19 cellular contexts compared by ENCODE assay signal in the genomic region with DNA sequence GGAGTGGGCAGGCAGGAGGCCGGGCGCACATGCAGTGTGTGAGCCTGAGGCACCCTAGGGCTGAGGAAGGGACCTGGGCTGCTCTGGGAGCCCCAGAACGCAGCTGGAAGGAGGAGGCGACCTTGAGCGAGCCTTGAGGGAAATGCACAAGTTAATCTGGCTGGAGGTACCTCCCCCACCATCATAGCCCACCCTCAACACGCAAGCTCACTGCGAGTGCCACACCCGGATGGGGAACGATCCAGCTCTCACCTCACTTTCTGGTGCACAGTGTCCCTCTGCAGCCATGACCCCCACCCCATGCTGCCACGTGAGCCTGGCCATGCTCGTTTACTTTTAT.
DNase-seq lines count a peak whose midpoint lies in the region; ATAC-seq, FAIRE-seq and TF ChIP-seq lines count a peak whose summit lies in the region.
"Had no signal": no experiment of that assay in that cellular context is flagged by ENCODE, and none has a peak within 500 bp of the region (broad histone marks: within the 10 kb centered on the region; RNA-seq: fewer than 3 reads in every experiment).

No MANE protein-coding gene starts in this region.

- POLR2A ChIA-PET in HepG2 (lab: Yijun Ruan, JAX) = no interaction called here

- H3K4ac ChIP-seq in trophoblast cell (ENCODE audit: low read depth, low read length) = no peak overlapping the region

- H3K27me3 Mint-ChIP-seq in glutamatergic neuron (ENCODE audit: unreplicated experiment) = no peaks in the 10 kb centered on the region

- no peaks in the 10 kb centered on the region for H3K4me1 ChIP-seq in right lobe of liver
- H3K4me1 ChIP-seq in HepG2 (ENCODE audit: insufficient read depth, low read length) = no peaks in the 10 kb centered on the region
- peaks cover under 1 to 2% of the 10 kb centered on the region in 2 experiments for H3K4me1 ChIP-seq in trophoblast cell (ENCODE audit: control insufficient read depth in 1 of 2, insufficient read depth in 2 of 2, low read length in 2 of 2)

- no peak overlapping the region for H4K8ac ChIP-seq in trophoblast cell (ENCODE audit: low read depth, low read length)

- H3K9me3 ChIP-seq in right lobe of liver (no peaks in the 10 kb centered on the region), HepG2 (ENCODE audit: low read length) (no peaks in the 10 kb centered on the region), trophoblast cell (ENCODE audit: insufficient read depth, low read depth, low read length) (peaks cover 5% of the 10 kb centered on the region)

- no peak overlapping the region for H3K4me2 ChIP-seq in HepG2 (ENCODE audit: low read depth, low read length)
- H3K4me2 ChIP-seq in trophoblast cell (ENCODE audit: low read length) = no peak overlapping the region

- no peak overlapping the region for H3K23ac ChIP-seq in trophoblast cell (ENCODE audit: low read length)

- peaks cover 2% of the 10 kb centered on the region for H3K9me3 Mint-ChIP-seq in glutamatergic neuron (ENCODE audit: unreplicated experiment)

- H3K27ac ChIP-seq in right lobe of liver (no peak overlapping the region), HepG2 (ENCODE audit: extremely low read length, insufficient read depth, low read length) (no peak overlapping the region), trophoblast cell (ENCODE audit: low read depth, low read length) (no peak overlapping the region)
- H3K27ac ChIP-seq: BLaER1, GM23248 had no signal

- no peak overlapping the region for H3K14ac ChIP-seq in trophoblast cell (ENCODE audit: low read length)

- H3K27ac Mint-ChIP-seq in glutamatergic neuron (ENCODE audit: unreplicated experiment) = no peak overlapping the region

- H4K20me1 ChIP-seq in HepG2 (ENCODE audit: insufficient read depth, low read length) = no peaks in the 10 kb centered on the region
- H4K20me1 ChIP-seq: BLaER1 had no signal

- no peaks in the 10 kb centered on the region for H3K79me2 ChIP-seq in HepG2 (ENCODE audit: insufficient read depth, low read length)
- no peaks in the 10 kb centered on the region for H3K79me2 ChIP-seq in trophoblast cell (ENCODE audit: control insufficient read depth, insufficient read depth, low read length, poor library complexity)

- no peak overlapping the region for H2BK120ac ChIP-seq in trophoblast cell (ENCODE audit: insufficient read depth, low read length, poor library complexity)

- no peak overlapping the region for H4K91ac ChIP-seq in trophoblast cell (ENCODE audit: low read depth, low read length)

- H2BK12ac ChIP-seq in trophoblast cell (ENCODE audit: low read length) = no peak overlapping the region

- BruUV-seq in HepG2 (replicated peaks; lab: Mats Ljungman, UMichigan) = no TSS peak

- no peaks in the 10 kb centered on the region for H3K4me1 Mint-ChIP-seq in glutamatergic neuron (ENCODE audit: low read depth, unreplicated experiment)

- intact Hi-C loops in right lobe of liver (cut with DNase I) (no loop called here), HepG2 (cut with micrococcal nuclease; ENCODE audit: unreplicated experiment) (no loop called here)

- no peak overlapping the region for H3K4me3 Mint-ChIP-seq in glutamatergic neuron (ENCODE audit: unreplicated experiment)

- in situ Hi-C loops in HepG2 (cut with HindIII; ENCODE audit: extremely low pct_ligation_motif_present, low pct_unique_long_range_greater_than_20kb) = no loop called here

- H3K36me3 Mint-ChIP-seq in glutamatergic neuron (ENCODE audit: unreplicated experiment) = peaks cover 9% of the 10 kb centered on the region

- no peak overlapping the region for H4K12ac ChIP-seq in trophoblast cell (ENCODE audit: low read depth, low read length)

- TF ChIP-seq RAD21 in HepG2 (CRISPR knock-in tag; IDR thresholded peaks at IDR 0.05) = no peak

- no peak overlapping the region for H3K4me3 ChIP-seq in right lobe of liver
- H3K4me3 ChIP-seq in HepG2 (replicated peaks in 1 of 3; ENCODE audit: insufficient read depth in 1 of 3, low read depth in 2 of 3, low read length in 3 of 3) = no peak overlapping the region
- H3K4me3 ChIP-seq in trophoblast cell (ENCODE audit: low read depth, low read length) = peak overlapping the region; percentile 1
- H3K4me3 ChIP-seq: BLaER1, GM12878, GM23248, K562 had no signal

- TF ChIP-seq EP300 in HepG2 (IDR thresholded peaks at IDR 0.05; ENCODE audit: low read depth in 2 of 2, low read length in 2 of 2) (no peak), HepG2 (CRISPR knock-in tag; IDR thresholded peaks at IDR 0.05; ENCODE audit: borderline replicate concordance) (no peak)

- H2BK5ac ChIP-seq in trophoblast cell (ENCODE audit: low read depth, low read length, poor library complexity) = no peak overlapping the region

- FAIRE-seq in HepG2 (lab: Jason Lieb, UNC) = no peak
- FAIRE-seq: A204.1, GM12878, K562 had no signal

- CTCF ChIA-PET in HepG2 (lab: Yijun Ruan, JAX; ENCODE audit: low intra/inter-chr PET ratio, low total read pairs) = no interaction called here

- H3K36me3 ChIP-seq in right lobe of liver (no peaks in the 10 kb centered on the region), HepG2 (replicated peaks in 1 of 2; ENCODE audit: control insufficient read depth in 1 of 2, insufficient read depth in 2 of 2, low read length in 2 of 2) (no peaks in the 10 kb centered on the region), trophoblast cell (ENCODE audit: control insufficient read depth in 1 of 2, insufficient read depth in 2 of 2, low read length in 2 of 2) (no peaks in the 10 kb centered on the region)
- H3K36me3 ChIP-seq: BLaER1 had no signal

- 66% methylated on average over 8 of the region's 11 CpGs for WGBS in right lobe of liver (ENCODE audit: insufficient coverage, low coverage, low lambda C conversion rate, missing lambda C conversion rate)
- WGBS in HepG2 (ENCODE audit: low lambda C conversion rate) = 23% methylated on average over 4 of the region's 11 CpGs
- WGBS in trophoblast cell (ENCODE audit: extremely low coverage, insufficient coverage, insufficient read length) = no CpG with 5 or more reads among the region's 11 CpGs

- H3K18ac ChIP-seq in trophoblast cell (ENCODE audit: low read length) = no peak overlapping the region

- no peaks in the 10 kb centered on the region for H3K79me1 ChIP-seq in trophoblast cell (ENCODE audit: low read length)

- ATAC-seq in right lobe of liver = no peak
- no peak for ATAC-seq in HepG2
- no peak for ATAC-seq in HG03097 (IDR thresholded peaks at IDR 0.05; ENCODE audit: low FRiP score, unreplicated experiment)
- ATAC-seq: GM12878, K562, PC-3 had no signal

- H3K27me3 ChIP-seq in right lobe of liver (no peaks in the 10 kb centered on the region), HepG2 (ENCODE audit: control insufficient read depth in 1 of 2, insufficient read depth in 2 of 2, low read length in 2 of 2) (peaks cover 2% of the 10 kb centered on the region in 2 experiments; a peak in 1 of 5 replicates), trophoblast cell (ENCODE audit: insufficient read depth, low read length) (no peaks in the 10 kb centered on the region)
- H3K27me3 ChIP-seq: BLaER1 had no signal

- DNase-seq in right lobe of liver = peak in 2 of 3 donors; percentile 21 to 40
- DNase-seq in HepG2 (ENCODE audit: low spot score) = no peak
- DNase-seq in glutamatergic neuron = peak; percentile 6
- no peak for DNase-seq in trophoblast cell
- DNase-seq in middle frontal gyrus (ENCODE audit: extremely low spot score, low spot score) = no peak
- no peak for DNase-seq in GM19240 (ENCODE audit: insufficient read length, low spot score)
- no peak for DNase-seq in NCI-H146 (lab: John Stamatoyannopoulos, UW)
- DNase-seq: DND-41, GDM1, GM23248, NCI-H1436, NCI-H2029 treated with DMSO at 0.1 percent for 48 hours, NCI-H748 treated with DMSO at 0.1 percent for 48 hours, PC-3 had no signal

- no peak overlapping the region for H2AFZ ChIP-seq in HepG2 (ENCODE audit: low read length)
- H2AFZ ChIP-seq in trophoblast cell (ENCODE audit: insufficient read depth, low read length, poor library complexity) = no peak overlapping the region
- H2AFZ ChIP-seq: GM23248 had no signal

- no peak overlapping the region for H3K9ac ChIP-seq in HepG2 (ENCODE audit: insufficient read depth, low read depth, low read length)
- no peak overlapping the region for H3K9ac ChIP-seq in trophoblast cell (ENCODE audit: low read length)
- H3K9ac ChIP-seq: BLaER1, GM23248 had no signal

- TF ChIP-seq POLR2A in right lobe of liver (IDR thresholded peaks at IDR 0.05) (no peak), HepG2 (IDR thresholded peaks at IDR 0.05; ENCODE audit: insufficient read depth in 1 of 2, low read depth in 2 of 2, low read length in 2 of 2) (no peak)

- no peak for TF ChIP-seq CTCF in right lobe of liver (IDR thresholded peaks at IDR 0.05)
- TF ChIP-seq CTCF in HepG2 (CRISPR knock-in tag; IDR thresholded peaks at IDR 0.05) = no peak
- TF ChIP-seq CTCF in glutamatergic neuron (IDR thresholded peaks at IDR 0.05; ENCODE audit: partially characterized antibody, unreplicated experiment) = no peak

- H2AK5ac ChIP-seq in trophoblast cell (ENCODE audit: low read length) = no peak overlapping the region

TF ChIP-seq in HepG2, 621 proteins besides CTCF, POLR2A, EP300 and RAD21:
- no peak for TF ChIP-seq ZNF225 (CRISPR knock-in tag; IDR thresholded peaks at IDR 0.05)
- no peak for TF ChIP-seq STAG1 (CRISPR knock-in tag; IDR thresholded peaks at IDR 0.05)
- TF ChIP-seq ZNF614 (CRISPR knock-in tag; IDR thresholded peaks at IDR 0.05; ENCODE audit: borderline replicate concordance) = no peak
- no peak for TF ChIP-seq ATF7 (IDR thresholded peaks at IDR 0.05)
- TF ChIP-seq ATF7 (CRISPR knock-in tag; IDR thresholded peaks at IDR 0.05) = no peak
- TF ChIP-seq PHF20 (CRISPR knock-in tag; IDR thresholded peaks at IDR 0.05) = no peak
- TF ChIP-seq ZMAT3 (CRISPR knock-in tag; conservative IDR thresholded peaks at IDR 0.05) = no peak
- no peak for TF ChIP-seq ZSCAN22 (CRISPR knock-in tag; IDR thresholded peaks at IDR 0.05)
- no peak for TF ChIP-seq ZNF7 (CRISPR knock-in tag; IDR thresholded peaks at IDR 0.05)
- TF ChIP-seq CENPT (CRISPR knock-in tag; IDR thresholded peaks at IDR 0.05; ENCODE audit: low read depth) = no peak
- no peak for TF ChIP-seq ZNF607 (CRISPR knock-in tag; IDR thresholded peaks at IDR 0.05; ENCODE audit: borderline replicate concordance)

Comparison
In these comparisons a context has a peak if more than half of its experiments do, and no peak if none do; other contexts are left out.
1. DNase-seq: peak in right lobe of liver (2 of 3) and glutamatergic neuron (single experiment); none in HepG2 (single experiment), trophoblast cell (0 of 2), middle frontal gyrus (single experiment), GM19240 (single experiment) and NCI-H146 (single experiment).